Comparison of ENCODE assay signal across 8 cellular contexts in genomic region chr1:20787775-20788488, GRCh38. TPM values are rescaled to one million over a fixed set of nuclear protein-coding genes. Genes with fewer than 3 reads are reported as not detected.
DNase-seq lines count a peak whose midpoint lies in the region; ATAC-seq and TF ChIP-seq lines count a peak whose summit lies in the region.

No MANE protein-coding gene starts in this region.

- H3K4me2 ChIP-seq in BLaER1 = peak overlapping the region; percentile 88
- H3K4me2 ChIP-seq in HCT116 (ENCODE audit: low read length) = peak overlapping the region; percentile 95

- H3K27ac Mint-ChIP-seq in mesothelial cell of epicardium = peak overlapping the region; percentile 95

- H3K9ac ChIP-seq in BLaER1 = peak overlapping the region; percentile 97
- H3K9ac ChIP-seq in HCT116 (ENCODE audit: low read length) = peak overlapping the region; percentile 95

- TF ChIP-seq CTCF in HCT116 (IDR thresholded peaks at IDR 0.05 in 2 of 3, conservative IDR thresholded peaks at IDR 0.05 in 1 of 3; ENCODE audit: borderline replicate concordance in 1 of 3, insufficient read depth in 1 of 3, low read depth in 2 of 3, low read length in 2 of 3) = no peak
- TF ChIP-seq CTCF in mesothelial cell of epicardium (IDR thresholded peaks at IDR 0.05; ENCODE audit: unreplicated experiment) = no peak

- peak overlapping the region; percentile 93 for H3K4me3 Mint-ChIP-seq in mesothelial cell of epicardium

- H3K79me2 ChIP-seq in HCT116 (ENCODE audit: insufficient read depth, low read length) = peaks cover 36% of the 10 kb centered on the region

- TF ChIP-seq POLR2A in HCT116 (IDR thresholded peaks at IDR 0.05; ENCODE audit: borderline replicate concordance, extremely low read depth, insufficient read depth, insufficient read length) = no peak

- H3K9me2 ChIP-seq in HCT116 (ENCODE audit: insufficient read depth) = no peaks in the 10 kb centered on the region

- H3K4me3 ChIP-seq in BLaER1 = peak overlapping the region; percentile 89
- H3K4me3 ChIP-seq in HCT116 (replicated peaks in 1 of 2; ENCODE audit: low read depth in 1 of 2, low read length in 2 of 2) = peak overlapping the region; percentile 88 to 91

- TSS peak; percentile 94 for BruUV-seq in HCT116 (replicated peaks; lab: Mats Ljungman, UMichigan)

- RAD21 ChIA-PET in HCT116 (lab: Charles Lee; ENCODE audit: low non-redundant PET in 1 of 2, low total read pairs in 2 of 2, uncharacterized antibody in 2 of 2, unreplicated experiment in 2 of 2) = no interaction called here

- H3K36me3 Mint-ChIP-seq in mesothelial cell of epicardium = no peaks in the 10 kb centered on the region

- TF ChIP-seq RAD21 in HCT116 (IDR thresholded peaks at IDR 0.05; ENCODE audit: low read depth) = no peak

- peaks cover 25% of the 10 kb centered on the region for H3K4me1 Mint-ChIP-seq in mesothelial cell of epicardium

- peak overlapping the region; percentile 96 for H3K27ac ChIP-seq in BLaER1
- peak overlapping the region; percentile 93 for H3K27ac ChIP-seq in HCT116 (ENCODE audit: low read depth, low read length)

- H3K9me3 Mint-ChIP-seq in mesothelial cell of epicardium = no peaks in the 10 kb centered on the region

- CTCF ChIA-PET in HCT116 (lab: Charles Lee) = interaction anchor here (1.6 kb wide), 1 partner anchor 407 kb away, joined by 4 read pairs; no protein-coding TSS in a partner anchor

- ATAC-seq in HCT116 (0 out of 2 replicates have a peak, but pooled peaks have one; percentile 1), HG03442 (IDR thresholded peaks at IDR 0.05; ENCODE audit: unreplicated experiment) (no peak), GM18907 (IDR thresholded peaks at IDR 0.05; ENCODE audit: unreplicated experiment) (no peak)

- H3K27me3 Mint-ChIP-seq in mesothelial cell of epicardium (ENCODE audit: low read depth) = no peaks in the 10 kb centered on the region

- H3K9me3 ChIP-seq in BLaER1 = no peaks in the 10 kb centered on the region
- H3K9me3 ChIP-seq in HCT116 (ENCODE audit: control insufficient read depth in 1 of 2, insufficient read depth in 1 of 2, low read depth in 1 of 2, low read length in 2 of 2) = no peaks in the 10 kb centered on the region

- H3K4me1 ChIP-seq in BLaER1 = peaks cover 35% of the 10 kb centered on the region
- H3K4me1 ChIP-seq in HCT116 (ENCODE audit: control insufficient read depth in 1 of 2, insufficient read depth in 2 of 2, low read length in 2 of 2) = peaks cover 14 to 21% of the 10 kb centered on the region in 2 experiments

- H4K20me1 ChIP-seq in BLaER1 (peaks cover 36% of the 10 kb centered on the region), HCT116 (ENCODE audit: insufficient read depth) (peaks cover 4% of the 10 kb centered on the region; the same call in 1 of the 2 replicates)

- POLR2A ChIA-PET in HCT116 (lab: Charles Lee) = no interaction called here

- H2AFZ ChIP-seq in HCT116 (ENCODE audit: low read depth, low read length, poor library complexity, severe bottlenecking) = no peak overlapping the region

- H3K27me3 ChIP-seq in BLaER1 (no peaks in the 10 kb centered on the region), HCT116 (ENCODE audit: insufficient read depth, low read length) (no peaks in the 10 kb centered on the region)

- intact Hi-C loops in HCT116 (cut with micrococcal nuclease) = loop anchor here (2.0 to 10.0 kb wide), 2 partner anchors 91 to 407 kb away; no protein-coding TSS in a partner anchor

- H3K36me3 ChIP-seq in BLaER1 (peaks cover 5% of the 10 kb centered on the region; the same call in 1 of the 2 replicates), HCT116 (ENCODE audit: control insufficient read depth in 1 of 2, insufficient read depth in 2 of 2, low read length in 2 of 2) (no peaks in the 10 kb centered on the region)

- DNase-seq in HCT116 (ENCODE audit: low read depth, low spot score) (no peak), OCI-M2 (lab: John Stamatoyannopoulos, UW; ENCODE audit: unreplicated experiment) (peak; percentile 22), dedifferentiated amniotic fluid mesenchymal stem cell (ENCODE audit: extremely low spot score) (peak; percentile 57), mesothelial cell of epicardium (ENCODE audit: low spot score in 2 of 2, unreplicated experiment in 2 of 2) (no peak)
- DNase-seq in activated CD8-positive, alpha-beta memory T cell treated with anti-CD3 and anti-CD28 coated beads, Interleukin-2, amount 50 U/mL, for 4 hours = no peak

TF ChIP-seq in HCT116, 20 proteins besides CTCF, POLR2A, EP300 and RAD21:
- TF ChIP-seq SRF (IDR thresholded peaks at IDR 0.05; ENCODE audit: low read depth) = no peak
- no peak for TF ChIP-seq SIN3A (IDR thresholded peaks at IDR 0.05; ENCODE audit: low read depth)
- no peak for TF ChIP-seq ZNF274 (IDR thresholded peaks at IDR 0.05; ENCODE audit: low read depth, low read length)
- TF ChIP-seq CBX3 (IDR thresholded peaks at IDR 0.05; ENCODE audit: low read depth) = no peak
- TF ChIP-seq ZBTB33 (IDR thresholded peaks at IDR 0.05; ENCODE audit: extremely low read depth, insufficient replicate concordance, low read length) = no peak
- TF ChIP-seq MAX (IDR thresholded peaks at IDR 0.05) = no peak; the same call in 1 of the 2 replicates
- TF ChIP-seq SP1 (IDR thresholded peaks at IDR 0.05; ENCODE audit: low read depth) = no peak
- no peak for TF ChIP-seq TCF7L2 (IDR thresholded peaks at IDR 0.05; ENCODE audit: borderline replicate concordance, extremely low read depth, insufficient read depth, insufficient read length)

RNA-seq across cellular contexts. Expression of gene HP1BP3, which starts 0.8 kb away (rescaled TPM):
- 207 TPM for total RNA-seq in HCT116 (2021; ENCODE audit: unreplicated experiment)
- polyA plus RNA-seq in HCT116 (2012) = 74.6 and 94.6 TPM in 2 replicates
- total RNA-seq in mesothelial cell of epicardium = 262 to 270 TPM (median 269 TPM) in 3 replicates

RNA-seq across cellular contexts. Expression of gene SH2D5, which starts 55.4 kb away (rescaled TPM):
- total RNA-seq in HCT116 (2021; ENCODE audit: unreplicated experiment) = 10.4 TPM
- 4.8 and 6.2 TPM in 2 replicates for polyA plus RNA-seq in HCT116 (2012)
- total RNA-seq in mesothelial cell of epicardium = 0.45 to 0.90 TPM (median 0.49 TPM) in 3 replicates

Comparison
In these comparisons a context has a peak if more than half of its experiments do, and no peak if none do; other contexts are left out.
1. DNase-seq: peak in OCI-M2 (single experiment) and dedifferentiated amniotic fluid mesenchymal stem cell (single experiment); none in HCT116 (single experiment), mesothelial cell of epicardium (0 of 2) and activated CD8-positive, alpha-beta memory T cell treated with anti-CD3 and anti-CD28 coated beads, Interleukin-2, amount 50 U/mL, for 4 hours (single experiment).